In genomic region chr6:3396503-3397180, GRCh38 we compare ENCODE assay signal across 29 cellular contexts.
DNase-seq lines count a peak whose midpoint lies in the region; ATAC-seq and TF ChIP-seq lines count a peak whose summit lies in the region.
"Had no signal": no experiment of that assay in that cellular context is flagged by ENCODE, and none has a peak within 500 bp of the region (broad histone marks: within the 10 kb centered on the region; RNA-seq: fewer than 3 reads in every experiment).

No MANE protein-coding gene starts in this region.

- no peak overlapping the region for H2AFZ ChIP-seq in PC-3 (ENCODE audit: low read length)

- CTCF ChIA-PET in RWPE1 (lab: Yijun Ruan, JAX) = no interaction called here
- CTCF ChIA-PET in PC-3 (lab: Charles Lee) = no interaction called here

- intact Hi-C loops in dorsolateral prefrontal cortex (cut with DNase I) (no loop called here), PC-3 (cut with micrococcal nuclease) (no loop called here)

- no peak overlapping the region for H3K4me2 ChIP-seq in PC-3 (ENCODE audit: low read length)

- TF ChIP-seq CTCF in RWPE1 (conservative IDR thresholded peaks at IDR 0.05; ENCODE audit: low read depth) = no peak
- TF ChIP-seq CTCF in dorsolateral prefrontal cortex (IDR thresholded peaks at IDR 0.05 in 54 of 56, conservative IDR thresholded peaks at IDR 0.05 in 2 of 56; ENCODE audit: low read depth in 1 of 56, partially characterized antibody in 56 of 56) = no peak
- TF ChIP-seq CTCF in PC-3 (conservative IDR thresholded peaks at IDR 0.05; ENCODE audit: low read depth, low read length) = no peak

- WGBS in mesodermal cell (ENCODE audit: insufficient coverage in 2 of 2), 2 experiments = 93 to 94% methylated on average over 17 to 19 of the region's 19 CpGs

- H3K27ac ChIP-seq in RWPE1 = peak overlapping the region; percentile 60
- H3K27ac ChIP-seq in dorsolateral prefrontal cortex = peak overlapping the region in 56 of 59 donors; percentile 18 to 99 (median 76)
- peak overlapping the region; percentile 10 for H3K27ac ChIP-seq in mesodermal cell (ENCODE audit: low read depth, low read length, severe bottlenecking)
- peak overlapping the region; percentile 80 for H3K27ac ChIP-seq in substantia nigra (ENCODE audit: low read depth, low read length, poor library complexity, severe bottlenecking)
- H3K27ac ChIP-seq in PC-3 (ENCODE audit: low read length) = no peak overlapping the region
- H3K27ac ChIP-seq: cardiac muscle cell, coronary artery, skin epidermis, thoracic aorta, vagina had no signal

- no TSS peak for BruUV-seq in PC-3 (replicated peaks; lab: Mats Ljungman, UMichigan)

- H3K36me3 ChIP-seq in mesodermal cell (ENCODE audit: control insufficient read depth, insufficient read depth, low read length) = no peaks in the 10 kb centered on the region
- no peaks in the 10 kb centered on the region for H3K36me3 ChIP-seq in PC-3 (ENCODE audit: low read depth, low read length)
- H3K36me3 ChIP-seq: BE2C, cardiac muscle cell, HAP-1, thoracic aorta, vagina had no signal

- no peaks in the 10 kb centered on the region for H3K4me1 ChIP-seq in mesodermal cell (ENCODE audit: control insufficient read depth, insufficient read depth, low read length, poor library complexity, severe bottlenecking)
- no peaks in the 10 kb centered on the region; the same call in 1 of the 2 replicates for H3K4me1 ChIP-seq in PC-3 (ENCODE audit: insufficient read depth, low read length)
- H3K4me1 ChIP-seq: BE2C, HAP-1 had no signal

- H3K4me3 ChIP-seq in dorsolateral prefrontal cortex = no peak overlapping the region
- H3K4me3 ChIP-seq in mesodermal cell (ENCODE audit: extremely low read depth, insufficient read depth, low read length, poor library complexity, severe bottlenecking) = no peak overlapping the region
- no peak overlapping the region for H3K4me3 ChIP-seq in PC-3 (ENCODE audit: low read length)
- H3K4me3 ChIP-seq: cardiac muscle cell, coronary artery, HAP-1, skin epidermis, thoracic aorta, vagina had no signal

- H4K20me1 ChIP-seq in PC-3 (ENCODE audit: low read length) = no peaks in the 10 kb centered on the region

- DNase-seq in RWPE1 (ENCODE audit: low spot score) (no peak), dorsolateral prefrontal cortex (no peak), substantia nigra (lab: John Stamatoyannopoulos, UW) (peak in 10 of 49 donors; percentile 21 to 55 (median 30)), PC-3 (no peak), NCI-H2081 treated with DMSO at 0.1 percent for 48 hours (lab: John Stamatoyannopoulos, UW) (no peak), GDM1 (lab: John Stamatoyannopoulos, UW) (no peak), kidney glomerular epithelial cell (lab: John Stamatoyannopoulos, UW) (no peak)
- DNase-seq: activated CD4-positive, alpha-beta T cell treated with anti-CD3 and anti-CD28 coated beads for 36 hours; BE2C; effector memory CD4-positive, alpha-beta T cell; erythroblast; left ventricle myocardium superior; midbrain; natural killer cell; NCI-H1417 treated with DMSO at 0.1 percent for 48 hours; NCI-H2029 treated with DMSO at 0.1 percent for 48 hours; NCI-H226; NCI-H526 treated with DMSO at 0.1 percent for 48 hours; Right ventricle myocardium superior; stimulated activated naive B cell treated with anti-CD40 and anti-IgM and Interleukin-4, amounts not matched to agents 10 μg/mL and 1 μg/mL and 100 μg/mL, for 72 hours had no signal

- POLR2A ChIA-PET in RWPE1 (lab: Yijun Ruan, JAX; ENCODE audit: low non-redundant PET) (interaction anchor here (0.5 kb wide), 1 partner anchor 13 kb away, joined by 6 read pairs; no protein-coding TSS in a partner anchor), PC-3 (lab: Charles Lee; ENCODE audit: unreplicated experiment) (no interaction called here)

- H3K27me3 ChIP-seq in dorsolateral prefrontal cortex (no peaks in the 10 kb centered on the region), PC-3 (ENCODE audit: low read length) (no peaks in the 10 kb centered on the region)
- H3K27me3 ChIP-seq: cardiac muscle cell, vagina had no signal

- H3K79me2 ChIP-seq in PC-3 (ENCODE audit: low read length) = no peaks in the 10 kb centered on the region

- ATAC-seq in PC-3 = no peak
- ATAC-seq: activated CD4-positive, alpha-beta T cell treated with anti-CD3 and anti-CD28 coated beads for 36 hours; activated naive CD4-positive, alpha-beta T cell treated with anti-CD3 and anti-CD28 coated beads, Interleukin-2, amount 50 U/mL, for 72 hours; left ventricle myocardium superior; natural killer cell; SK-N-SH treated with all-trans-retinoic acid at 6 μM for 48 hours; stimulated activated naive B cell treated with anti-CD40 and anti-IgM and Interleukin-4, amounts not matched to agents 10 μg/mL and 1 μg/mL and 100 μg/mL, for 72 hours had no signal

- no peaks in the 10 kb centered on the region for H3F3A ChIP-seq in PC-3 (ENCODE audit: low read length, unreplicated experiment)

- H3K9me2 ChIP-seq in PC-3 (replicated peaks; ENCODE audit: low read length) = no peaks in the 10 kb centered on the region

- H3K9me3 ChIP-seq in mesodermal cell (ENCODE audit: control insufficient read depth, low read length) (no peaks in the 10 kb centered on the region), PC-3 (ENCODE audit: low read length) (no peaks in the 10 kb centered on the region)
- H3K9me3 ChIP-seq: BE2C, HAP-1, thoracic aorta, vagina had no signal

- no peak overlapping the region for H3K9ac ChIP-seq in PC-3 (ENCODE audit: low read length)
